Comparison of ENCODE assay signal across 18 cellular contexts in genomic region chr18:73717570-73717969, GRCh38.
DNase-seq lines count a peak whose midpoint lies in the region; ATAC-seq, FAIRE-seq and TF ChIP-seq lines count a peak whose summit lies in the region.
"Had no signal": no experiment of that assay in that cellular context is flagged by ENCODE, and none has a peak within 500 bp of the region (broad histone marks: within the 10 kb centered on the region; RNA-seq: fewer than 3 reads in every experiment).

No MANE protein-coding gene starts in this region.

- dilution Hi-C loops in keratinocyte (cut with MboI; ENCODE audit: extremely low pct_ligation_motif_present, low sequenced_read_pairs): no loop called here

- 0 out of 22 replicates have a peak overlapping the region, but pooled peaks of 1 of the 11 experiments have one; percentile 3 for H3K9ac ChIP-seq in BLaER1 treated with 17β-estradiol and CSF1 and Interleukin-3, amounts not matched to agents 10 nM and 100 nM
- no peak overlapping the region for H3K9ac ChIP-seq in keratinocyte (ENCODE audit: control insufficient read depth, extremely low read depth, insufficient read depth, low read length)
- H3K9ac ChIP-seq: neural progenitor cell had no signal

- no peak for TF ChIP-seq CTCF in astrocyte of the spinal cord (IDR thresholded peaks at IDR 0.05; ENCODE audit: low read depth, low read length)
- no peak for TF ChIP-seq CTCF in keratinocyte (optimal IDR thresholded peaks at IDR 0.05 in 1 of 3, IDR thresholded peaks at IDR 0.05 in 1 of 3, conservative IDR thresholded peaks at IDR 0.05 in 1 of 3; ENCODE audit: extremely low read depth in 1 of 3, insufficient read depth in 2 of 3, low read length in 3 of 3)
- TF ChIP-seq CTCF in left ventricle myocardium inferior (IDR thresholded peaks at IDR 0.05; ENCODE audit: borderline replicate concordance): no peak

- H3K9me1 ChIP-seq in keratinocyte (ENCODE audit: control insufficient read depth, extremely low read depth, insufficient read depth, low read length): no peaks in the 10 kb centered on the region

- H4K20me1 ChIP-seq in BLaER1 treated with 17β-estradiol and CSF1 and Interleukin-3, amounts not matched to agents 10 nM and 100 nM: no peaks in the 10 kb centered on the region
- H4K20me1 ChIP-seq in keratinocyte (ENCODE audit: control insufficient read depth, extremely low read depth, insufficient read depth, low read length): no peaks in the 10 kb centered on the region

- no peak overlapping the region for H2AFZ ChIP-seq in keratinocyte (ENCODE audit: control insufficient read depth, low read length)
- H2AFZ ChIP-seq: neural progenitor cell had no signal

- H3K27ac ChIP-seq in BLaER1 treated with 17β-estradiol and CSF1 and Interleukin-3, amounts not matched to agents 10 nM and 100 nM: peak overlapping the region in 4 of 11 experiments; percentile 15 to 44 (median 34); a peak in 4 of 22 replicates
- H3K27ac ChIP-seq in keratinocyte (ENCODE audit: control insufficient read depth, insufficient read depth, low read length) (no peak overlapping the region), left ventricle myocardium inferior (replicated peaks) (no peak overlapping the region)
- H3K27ac ChIP-seq: neural progenitor cell, Peyer's patch, vagina, WERI-Rb-1 had no signal

- FAIRE-seq in keratinocyte (lab: Jason Lieb, UNC): peak; percentile 69
- FAIRE-seq: islet of Langerhans had no signal

- no peak for ATAC-seq in HG03039 (IDR thresholded peaks at IDR 0.05; ENCODE audit: unreplicated experiment)
- ATAC-seq: activated naive CD8-positive, alpha-beta T cell treated with anti-CD3 and anti-CD28 coated beads, Interleukin-2, amount 50 U/mL, for 24 hours; HCT116 had no signal

- intact Hi-C loops in left ventricle myocardium inferior (cut with micrococcal nuclease): no loop called here

- H3K9me3 ChIP-seq in BLaER1 treated with 17β-estradiol and CSF1 and Interleukin-3, amounts not matched to agents 10 nM and 100 nM (replicated peaks in 1 of 11): peaks cover 0 to 9% (median 4%) of the 10 kb centered on the region in 11 experiments; a peak in 6 of 22 replicates
- H3K9me3 ChIP-seq in keratinocyte (ENCODE audit: control insufficient read depth, low read depth, low read length) (no peaks in the 10 kb centered on the region), left ventricle myocardium inferior (replicated peaks) (no peaks in the 10 kb centered on the region)
- H3K9me3 ChIP-seq: Peyer's patch, vagina had no signal

- H3K27me3 ChIP-seq in BLaER1 treated with 17β-estradiol and CSF1 and Interleukin-3, amounts not matched to agents 10 nM and 100 nM: no peaks in the 10 kb centered on the region
- H3K27me3 ChIP-seq in keratinocyte (ENCODE audit: control insufficient read depth, extremely low read depth, insufficient read depth, low read length) (no peaks in the 10 kb centered on the region), left ventricle myocardium inferior (ENCODE audit: low read depth) (peaks cover 4% of the 10 kb centered on the region)
- H3K27me3 ChIP-seq: neural progenitor cell, Peyer's patch, vagina had no signal

- no peaks in the 10 kb centered on the region for H3K79me2 ChIP-seq in keratinocyte (ENCODE audit: control insufficient read depth, insufficient read depth, low read length)

- in situ Hi-C loops in astrocyte of the spinal cord (cut with HindIII; ENCODE audit: low sequenced_read_pairs): no loop called here

- peak overlapping the region in 6 of 11 experiments; percentile 10 to 62 (median 46); a peak in 11 of 22 replicates for H3K4me2 ChIP-seq in BLaER1 treated with 17β-estradiol and CSF1 and Interleukin-3, amounts not matched to agents 10 nM and 100 nM
- H3K4me2 ChIP-seq in keratinocyte (ENCODE audit: control insufficient read depth, extremely low read depth, insufficient read depth, low read depth, low read length): no peak overlapping the region
- H3K4me2 ChIP-seq: neural progenitor cell had no signal

- H3K36me3 ChIP-seq in BLaER1 treated with 17β-estradiol and CSF1 and Interleukin-3, amounts not matched to agents 10 nM and 100 nM: no peaks in the 10 kb centered on the region
- no peaks in the 10 kb centered on the region for H3K36me3 ChIP-seq in keratinocyte (ENCODE audit: control insufficient read depth in 2 of 2, extremely low read depth in 1 of 2, insufficient read depth in 2 of 2, low read length in 2 of 2)
- no peaks in the 10 kb centered on the region for H3K36me3 ChIP-seq in left ventricle myocardium inferior
- H3K36me3 ChIP-seq: neural progenitor cell, Peyer's patch, vagina, WERI-Rb-1 had no signal

- peaks cover 0 to 13% (median 6%) of the 10 kb centered on the region in 10 experiments; a peak in 13 of 20 replicates for H3K4me1 ChIP-seq in BLaER1 treated with 17β-estradiol and CSF1 and Interleukin-3, amounts not matched to agents 10 nM and 100 nM
- no peaks in the 10 kb centered on the region for H3K4me1 ChIP-seq in keratinocyte (ENCODE audit: control insufficient read depth, extremely low read depth, insufficient read depth, low read length)
- peaks cover 6% of the 10 kb centered on the region for H3K4me1 ChIP-seq in left ventricle myocardium inferior
- H3K4me1 ChIP-seq: neural progenitor cell, Peyer's patch, vagina had no signal

- DNase-seq in Kasumi-1 (lab: John Stamatoyannopoulos, UW): peak; percentile 17 to 19
- peak; percentile 22 for DNase-seq in astrocyte of the spinal cord (ENCODE audit: low read depth, low spot score)
- DNase-seq in keratinocyte (ENCODE audit: low read depth, low spot score): no peak
- no peak for DNase-seq in left ventricle myocardium inferior
- DNase-seq in GM19240 (ENCODE audit: insufficient read length, low spot score): no peak
- no peak for DNase-seq in HuH-7.5 (ENCODE audit: low spot score)
- DNase-seq: activated naive CD8-positive, alpha-beta T cell treated with anti-CD3 and anti-CD28 coated beads, Interleukin-2, amount 50 U/mL, for 24 hours; central memory CD4-positive, alpha-beta T cell; glutamatergic neuron; Peyer's patch; T-helper 1 cell; WERI-Rb-1 had no signal

- H3K4me3 ChIP-seq in BLaER1 treated with 17β-estradiol and CSF1 and Interleukin-3, amounts not matched to agents 10 nM and 100 nM: no peak overlapping the region
- H3K4me3 ChIP-seq in astrocyte of the spinal cord (ENCODE audit: low read depth, low read length) (no peak overlapping the region), keratinocyte (ENCODE audit: control insufficient read depth in 2 of 3, extremely low read depth in 1 of 3, insufficient read depth in 2 of 3, low read depth in 1 of 3, low read length in 3 of 3) (no peak overlapping the region), left ventricle myocardium inferior (no peak overlapping the region)
- H3K4me3 ChIP-seq: neural progenitor cell, Peyer's patch, vagina had no signal

Comparison
In these comparisons a context has a peak if more than half of its experiments do, and no peak if none do; other contexts are left out.
1. DNase-seq: peak in Kasumi-1 (2 of 2) and astrocyte of the spinal cord (single experiment); none in keratinocyte (single experiment), left ventricle myocardium inferior (single experiment), GM19240 (single experiment) and HuH-7.5 (single experiment).